ENCODE assay signal across 13 cellular contexts in the genomic region with DNA sequence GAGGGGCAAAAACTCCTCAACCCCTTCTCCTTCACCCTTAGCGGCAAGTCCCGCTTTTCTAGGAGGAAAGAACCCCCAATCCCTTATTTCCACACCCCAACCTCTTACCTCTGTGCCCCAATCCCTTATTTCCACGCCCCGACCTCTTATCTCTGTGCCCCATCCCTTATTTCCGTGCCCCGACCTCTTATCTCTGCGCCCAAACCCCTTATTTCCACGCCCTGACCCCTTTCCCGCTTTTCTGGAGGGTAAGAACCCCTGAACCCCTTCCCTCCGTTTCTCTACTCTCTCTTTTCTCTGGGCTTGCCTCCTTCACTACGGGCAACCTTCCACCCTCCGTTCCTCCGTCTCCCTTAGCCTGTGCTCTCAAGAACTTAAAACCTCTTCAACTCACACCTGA. TPM values are rescaled to one million over a fixed set of nuclear protein-coding genes. Genes with fewer than 3 reads are reported as not detected.
"Had no signal": no experiment of that assay in that cellular context is flagged by ENCODE, and none has a peak within 500 bp of the region (broad histone marks: within the 10 kb centered on the region; RNA-seq: fewer than 3 reads in every experiment).

No MANE protein-coding gene starts in this region.

RNA-seq across cellular contexts. Expression of gene ART1, which starts 3.9 kb away (rescaled TPM):
- total RNA-seq: cerebellum, dermis blood vessel endothelial cell, esophagus mucosa, esophagus squamous epithelium, glomerular endothelial cell, kidney epithelial cell, left cardiac atrium, lower leg skin, lung microvascular endothelial cell, mesenteric fat pad, mesothelial cell of epicardium had no signal
- polyA plus RNA-seq: keratinocyte had no signal

RNA-seq across cellular contexts. Expression of gene ART5, which starts 7.1 kb away (rescaled TPM):
- total RNA-seq: cerebellum, dermis blood vessel endothelial cell, esophagus mucosa, lung microvascular endothelial cell, mesenteric fat pad, mucosa of descending colon had no signal
- polyA plus RNA-seq: keratinocyte had no signal
